Comparison of ENCODE assay signal across 1 cellular context in genomic region chr3:190585771-190586630, GRCh38.
TF ChIP-seq lines count a peak whose summit lies in the region.

No MANE protein-coding gene starts in this region.

TF ChIP-seq in HepG2, 621 proteins besides CTCF, POLR2A, EP300 and RAD21 (continued from another document):
- TF ChIP-seq HOMEZ (CRISPR knock-in tag; IDR thresholded peaks at IDR 0.05; ENCODE audit: low read depth) (peak; percentile 83; the same call in 1 of the 2 replicates), ZBTB46 (CRISPR knock-in tag; IDR thresholded peaks at IDR 0.05; ENCODE audit: borderline replicate concordance) (no peak), RBAK (CRISPR knock-in tag; IDR thresholded peaks at IDR 0.05) (no peak), ZNF263 (CRISPR knock-in tag; IDR thresholded peaks at IDR 0.05) (no peak), ZNF546 (CRISPR knock-in tag; conservative IDR thresholded peaks at IDR 0.05) (no peak), MIER2 (CRISPR knock-in tag; IDR thresholded peaks at IDR 0.05) (no peak)
TF ChIP-seq in HepG2: peak in this region for 8.
